ENCODE assay signal across 11 cellular contexts in the genomic region with DNA sequence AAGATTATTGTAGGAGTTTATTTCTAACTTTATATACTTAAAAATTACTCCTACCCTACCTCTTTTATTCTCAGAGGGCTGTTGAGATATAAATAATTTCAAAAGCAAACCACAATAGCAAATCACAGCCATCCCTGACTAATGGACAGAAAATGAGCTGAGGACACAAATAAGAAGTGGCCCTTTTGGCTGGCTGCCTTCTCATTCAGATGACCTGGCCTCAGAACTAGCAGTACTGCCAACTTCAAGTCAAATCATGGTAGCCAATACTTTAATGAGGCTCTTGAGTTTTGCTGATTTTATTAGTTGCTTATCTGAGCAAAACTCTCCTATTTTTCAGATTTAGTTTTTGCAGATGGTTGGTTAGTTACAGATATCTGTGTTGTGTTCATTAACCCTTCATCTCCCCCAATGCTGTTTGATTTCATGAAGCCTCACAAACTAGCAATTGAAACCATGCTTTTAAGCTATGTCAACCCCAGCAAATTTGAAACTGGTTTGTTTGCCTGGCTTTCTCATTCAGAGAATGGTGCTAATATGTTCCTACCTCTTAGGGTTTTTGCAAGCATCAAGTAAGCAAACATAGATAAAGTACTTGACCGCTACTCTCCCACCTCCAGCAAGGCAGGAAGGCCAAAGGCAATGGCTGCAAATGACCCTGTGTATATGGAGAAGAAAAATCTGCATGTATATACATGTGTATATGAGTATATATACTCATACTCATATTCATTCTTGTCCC.
DNase-seq lines count a peak whose midpoint lies in the region; ATAC-seq and TF ChIP-seq lines count a peak whose summit lies in the region.
"Had no signal": no experiment of that assay in that cellular context is flagged by ENCODE, and none has a peak within 500 bp of the region (broad histone marks: within the 10 kb centered on the region; RNA-seq: fewer than 3 reads in every experiment).

No MANE protein-coding gene starts in this region.

- no peak overlapping the region for H3K4me3 Mint-ChIP-seq in immature natural killer cell

- TF ChIP-seq POLR2A in gastroesophageal sphincter (IDR thresholded peaks at IDR 0.05), result no peak

- H3K4me3 ChIP-seq in gastroesophageal sphincter, result no peak overlapping the region
- H3K4me3 ChIP-seq: cardiac muscle cell had no signal

- no peaks in the 10 kb centered on the region for H3K4me1 Mint-ChIP-seq in immature natural killer cell

- peaks cover 35 to 100% (median 46%) of the 10 kb centered on the region in 3 donors for H3K4me1 ChIP-seq in gastroesophageal sphincter

- intact Hi-C loops in sciatic nerve (cut with DNase I), result no loop called here

- H3K27me3 ChIP-seq in gastroesophageal sphincter, result no peaks in the 10 kb centered on the region

- peaks cover 0 to 11% (median 0%) of the 10 kb centered on the region in 6 donors for H3K9me3 Mint-ChIP-seq in immature natural killer cell

- ATAC-seq in gastroesophageal sphincter, result peak; percentile 35
- ATAC-seq in sciatic nerve, result peak; percentile 35

- no peaks in the 10 kb centered on the region for H3K36me3 Mint-ChIP-seq in immature natural killer cell

- DNase-seq in DMS79 (lab: John Stamatoyannopoulos, UW), result peak; percentile 56
- DNase-seq in sciatic nerve (ENCODE audit: low spot score), result no peak
- DNase-seq in activated CD4-positive, alpha-beta T cell treated with anti-CD3 and anti-CD28 coated beads, Interleukin-2, amount 50 U/mL, for 4 hours, result no peak
- no peak for DNase-seq in kidney glomerular epithelial cell (lab: John Stamatoyannopoulos, UW)
- DNase-seq in immature natural killer cell, result no peak
- no peak for DNase-seq in SHP77 treated with DMSO at 0.1 percent for 48 hours (lab: John Stamatoyannopoulos, UW)
- DNase-seq: activated CD4-positive, alpha-beta T cell treated with anti-CD3 and anti-CD28 coated beads, Interleukin-2, amount 50 U/mL, for 48 hours had no signal

- peaks cover 0 to 35% of the 10 kb centered on the region in 2 donors for H3K36me3 ChIP-seq in gastroesophageal sphincter
- H3K36me3 ChIP-seq: cardiac muscle cell had no signal

- WGBS in gastroesophageal sphincter (ENCODE audit: low coverage in 1 of 2), 2 donors, result 67% methylated on average over 1 of the region's 1 CpG; no CpG with 5 or more reads in 1 of the 2 donors

- no peak overlapping the region for H3K27ac Mint-ChIP-seq in immature natural killer cell

- H3K9me3 ChIP-seq in gastroesophageal sphincter, result no peaks in the 10 kb centered on the region

- no peak for TF ChIP-seq CTCF in gastroesophageal sphincter (IDR thresholded peaks at IDR 0.05)

- peaks cover 3 to 9% (median 6%) of the 10 kb centered on the region in 3 donors for H3K27me3 Mint-ChIP-seq in immature natural killer cell (ENCODE audit: low read depth in 3 of 3)

- H3K27ac ChIP-seq in angular gyrus (ENCODE audit: low read depth, low read length) (peak overlapping the region; percentile 37), gastroesophageal sphincter (peak overlapping the region; percentile 90 to 96 (median 94))
- H3K27ac ChIP-seq: C4-2B, cardiac muscle cell had no signal

- no peak for TF ChIP-seq EP300 in gastroesophageal sphincter (IDR thresholded peaks at IDR 0.05)
